Comparison of ENCODE assay signal across 8 cellular contexts in the genomic region with DNA sequence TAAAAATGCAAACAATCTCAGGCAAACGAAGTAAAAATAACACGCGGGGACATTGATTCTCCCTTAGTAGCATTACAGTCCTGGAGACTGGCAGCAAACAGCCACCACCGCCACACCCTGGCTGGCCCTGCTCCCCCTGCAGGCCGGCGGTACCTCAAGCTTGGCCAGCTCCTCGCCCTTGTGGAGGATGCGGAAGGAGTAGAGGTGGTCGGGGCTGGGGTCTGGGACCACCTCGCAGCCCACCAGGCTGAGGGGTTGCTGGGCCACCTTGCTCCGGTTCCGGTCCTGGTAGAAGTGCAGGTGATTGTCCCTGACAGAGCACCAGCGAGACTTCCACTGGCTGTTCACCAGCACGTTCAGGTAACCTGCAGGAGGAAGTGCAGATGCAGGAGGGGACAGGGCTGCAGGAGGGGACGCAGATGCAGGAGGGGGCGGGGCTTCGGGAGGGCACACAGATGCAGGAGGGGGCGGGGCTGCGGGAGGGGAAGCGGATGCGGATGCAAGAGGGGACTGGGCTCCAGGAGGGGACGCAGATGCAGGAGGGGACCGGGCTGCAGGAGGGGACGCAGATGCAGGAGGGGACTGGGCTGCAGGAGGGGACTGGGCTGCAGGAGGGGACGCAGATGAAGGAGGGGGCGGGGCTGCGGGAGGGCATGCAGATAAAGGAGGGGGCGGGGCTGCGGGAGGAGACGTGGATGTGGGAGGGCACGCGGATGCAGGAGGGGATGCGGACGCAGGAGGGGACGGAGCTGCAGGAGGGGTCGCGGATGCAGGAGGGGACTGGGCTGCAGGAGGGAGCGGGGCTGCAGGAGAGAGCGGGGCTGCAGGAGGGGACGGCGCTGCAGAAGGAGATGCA.
A peak's percentile ranks its signal among the peaks of the same experiment; 100 is the strongest.
DNase-seq lines count a peak whose midpoint lies in the region; ATAC-seq, FAIRE-seq and TF ChIP-seq lines count a peak whose summit lies in the region.

No MANE protein-coding gene starts in this region.

- H3K27ac Mint-ChIP-seq in activated T-helper 17 cell treated with anti-CD3 and anti-CD28 coated beads, Interleukin-2, amount 50 U/mL, for 72 hours, result peak overlapping the region; percentile 21

- H3K4me1 Mint-ChIP-seq in activated T-helper 17 cell treated with anti-CD3 and anti-CD28 coated beads, Interleukin-2, amount 50 U/mL, for 72 hours, result peaks cover 5% of the 10 kb centered on the region

- peak; percentile 83 for TF ChIP-seq CTCF in retinal pigment epithelial cell (conservative IDR thresholded peaks at IDR 0.05; ENCODE audit: low read depth, low read length)
- no peak for TF ChIP-seq CTCF in D721Med (IDR thresholded peaks at IDR 0.05; ENCODE audit: insufficient read depth, missing control alignments)

- H3K4me3 Mint-ChIP-seq in activated T-helper 17 cell treated with anti-CD3 and anti-CD28 coated beads, Interleukin-2, amount 50 U/mL, for 72 hours, result peak overlapping the region; percentile 82

- H3K4me3 ChIP-seq in retinal pigment epithelial cell (ENCODE audit: low read length), result peak overlapping the region; percentile 45

- ATAC-seq in GM18867 (IDR thresholded peaks at IDR 0.05; ENCODE audit: unreplicated experiment) (peak; percentile 74), HG03159 (IDR thresholded peaks at IDR 0.05; ENCODE audit: unreplicated experiment) (peak; percentile 66), Right ventricle myocardium inferior (peak; percentile 66)
- ATAC-seq in activated T-helper 17 cell treated with anti-CD3 and anti-CD28 coated beads, Interleukin-2, amount 50 U/mL, for 72 hours (replicated peaks), result peak; percentile 77

- DNase-seq in AG08396 (ENCODE audit: low spot score) (peak; percentile 55), NOMO-1 treated with DMSO at 0.1 percent for 48 hours (lab: John Stamatoyannopoulos, UW; ENCODE audit: unreplicated experiment) (peak; percentile 24), Right ventricle myocardium inferior (ENCODE audit: missing footprints) (no peak), retinal pigment epithelial cell (ENCODE audit: low read depth) (no peak), D721Med (ENCODE audit: insufficient read length, low spot score) (no peak)

- FAIRE-seq in D721Med (lab: Jason Lieb, UNC), result no peak

- intact Hi-C loops in Right ventricle myocardium inferior (cut with DNase I), result loop anchor here (2.0 to 10.0 kb wide), 4 partner anchors 124 to 520 kb away; a partner anchor contains a TSS

- H3K27me3 Mint-ChIP-seq in activated T-helper 17 cell treated with anti-CD3 and anti-CD28 coated beads, Interleukin-2, amount 50 U/mL, for 72 hours, result no peaks in the 10 kb centered on the region

- H3K9me3 Mint-ChIP-seq in activated T-helper 17 cell treated with anti-CD3 and anti-CD28 coated beads, Interleukin-2, amount 50 U/mL, for 72 hours, result no peaks in the 10 kb centered on the region

- no peaks in the 10 kb centered on the region for H3K36me3 Mint-ChIP-seq in activated T-helper 17 cell treated with anti-CD3 and anti-CD28 coated beads, Interleukin-2, amount 50 U/mL, for 72 hours (ENCODE audit: low read depth)

Comparison
In these comparisons a context has a peak if more than half of its experiments do, and no peak if none do; other contexts are left out.
1. DNase-seq: peak in AG08396 (single experiment) and NOMO-1 treated with DMSO at 0.1 percent for 48 hours (single experiment); none in Right ventricle myocardium inferior (single experiment), retinal pigment epithelial cell (single experiment) and D721Med (single experiment).
2. Peak in every context shown above with its lines, with median percentiles within 50 percentile points of each other: ATAC-seq.